In genomic region chr9:117145081-117145480, GRCh38 we compare ENCODE assay signal across 4 cellular contexts.
"Had no signal": no experiment of that assay in that cellular context is flagged by ENCODE, and none has a peak within 500 bp of the region (broad histone marks: within the 10 kb centered on the region; RNA-seq: fewer than 3 reads in every experiment).

No MANE protein-coding gene starts in this region.

- H3K4me3 ChIP-seq: GM23338 had no signal

- H3K4me2 ChIP-seq: GM23338 had no signal

- DNase-seq: H9, HCEC 1CT, IMR-90 had no signal

- H2AFZ ChIP-seq: GM23338 had no signal

- ATAC-seq: GM23338 had no signal
